ENCODE assay signal across 1 cellular context in genomic region chr1:11272842-11273594, GRCh38.
TF ChIP-seq lines count a peak whose summit lies in the region.

TSS of gene UBIAD1 (plus strand) at chr1:11273198. CDS start at chr1:11273532, 334 bp downstream.

TF ChIP-seq in HepG2, 621 proteins besides CTCF, POLR2A, EP300 and RAD21 (continued from another document and continues in another):
- TF ChIP-seq ARID5B (CRISPR knock-in tag; IDR thresholded peaks at IDR 0.05) (peak; percentile 19; the same call in 1 of the 2 replicates), ZNF30 (CRISPR knock-in tag; IDR thresholded peaks at IDR 0.05) (no peak), ATF7-NPFF (CRISPR knock-in tag; IDR thresholded peaks at IDR 0.05; ENCODE audit: low read depth) (peak; percentile 46; the same call in 1 of the 2 replicates), NFIB (CRISPR knock-in tag; IDR thresholded peaks at IDR 0.05; ENCODE audit: borderline replicate concordance) (no peak), NFATC3 (CRISPR knock-in tag; IDR thresholded peaks at IDR 0.05) (0 out of 2 replicates have a peak, but pooled peaks have one; percentile 64), MIXL1 (CRISPR knock-in tag; IDR thresholded peaks at IDR 0.05) (no peak), ZNF17 (CRISPR knock-in tag; IDR thresholded peaks at IDR 0.05) (no peak), SIX4 (CRISPR knock-in tag; IDR thresholded peaks at IDR 0.05) (peak; percentile 12; the same call in 1 of the 2 replicates), ZNF850 (CRISPR knock-in tag; conservative IDR thresholded peaks at IDR 0.05) (no peak), HOXA3 (CRISPR knock-in tag; IDR thresholded peaks at IDR 0.05) (peak; percentile 65; the same call in 1 of the 2 replicates), MXD1 (CRISPR knock-in tag; IDR thresholded peaks at IDR 0.05) (peak; percentile 87; the same call in 1 of the 2 replicates), ZFP37 (CRISPR knock-in tag; IDR thresholded peaks at IDR 0.05; ENCODE audit: borderline replicate concordance) (no peak), POLR2AphosphoS5 (IDR thresholded peaks at IDR 0.05; ENCODE audit: low read depth, low read length) (peak; percentile 70), TEAD2 (CRISPR knock-in tag; IDR thresholded peaks at IDR 0.05) (0 out of 2 replicates have a peak, but pooled peaks have one; percentile 64), NFKB2 (CRISPR knock-in tag; IDR thresholded peaks at IDR 0.05; ENCODE audit: borderline replicate concordance) (peak; percentile 33; the same call in 1 of the 2 replicates), ZFP36L1 (CRISPR knock-in tag; IDR thresholded peaks at IDR 0.05) (0 out of 2 replicates have a peak, but pooled peaks have one; percentile 65), ZNF652 (CRISPR knock-in tag; IDR thresholded peaks at IDR 0.05; ENCODE audit: borderline replicate concordance, low read depth) (no peak), RELA (CRISPR knock-in tag; IDR thresholded peaks at IDR 0.05) (no peak), ERF (CRISPR knock-in tag; IDR thresholded peaks at IDR 0.05) (no peak; the same call in none of the 2 replicates), ZNF615 (CRISPR knock-in tag; IDR thresholded peaks at IDR 0.05; ENCODE audit: borderline replicate concordance) (no peak), ZNF503 (CRISPR knock-in tag; IDR thresholded peaks at IDR 0.05) (peak; percentile 50; the same call in 1 of the 2 replicates), REXO4 (CRISPR knock-in tag; IDR thresholded peaks at IDR 0.05; ENCODE audit: borderline replicate concordance) (no peak), MTF2 (CRISPR knock-in tag; IDR thresholded peaks at IDR 0.05; ENCODE audit: borderline replicate concordance) (no peak), PCBP1 (IDR thresholded peaks at IDR 0.05; ENCODE audit: borderline replicate concordance, low read depth, low read length) (0 out of 2 replicates have a peak, but pooled peaks have one; percentile 39), UBTF (CRISPR knock-in tag; IDR thresholded peaks at IDR 0.05) (peak; percentile 93), ZNF275 (CRISPR knock-in tag; IDR thresholded peaks at IDR 0.05; ENCODE audit: borderline replicate concordance) (no peak), ZNF160 (CRISPR knock-in tag; IDR thresholded peaks at IDR 0.05) (peak; percentile 47; the same call in 1 of the 2 replicates), E2F1 (CRISPR knock-in tag; IDR thresholded peaks at IDR 0.05) (peak; percentile 21; the same call in 1 of the 2 replicates), POGK (CRISPR knock-in tag; conservative IDR thresholded peaks at IDR 0.05) (no peak; the same call in 1 of the 2 replicates), LBX2 (CRISPR knock-in tag; IDR thresholded peaks at IDR 0.05; ENCODE audit: borderline replicate concordance) (no peak), AFF4 (CRISPR knock-in tag; IDR thresholded peaks at IDR 0.05) (no peak), SNAPC4 (CRISPR knock-in tag; IDR thresholded peaks at IDR 0.05) (0 out of 2 replicates have a peak, but pooled peaks have one; percentile 55), CHD2 (IDR thresholded peaks at IDR 0.05; ENCODE audit: low read depth, low read length) (0 out of 2 replicates have a peak, but pooled peaks have one; percentile 35)
